ENCODE assay signal across 12 cellular contexts in the genomic region with DNA sequence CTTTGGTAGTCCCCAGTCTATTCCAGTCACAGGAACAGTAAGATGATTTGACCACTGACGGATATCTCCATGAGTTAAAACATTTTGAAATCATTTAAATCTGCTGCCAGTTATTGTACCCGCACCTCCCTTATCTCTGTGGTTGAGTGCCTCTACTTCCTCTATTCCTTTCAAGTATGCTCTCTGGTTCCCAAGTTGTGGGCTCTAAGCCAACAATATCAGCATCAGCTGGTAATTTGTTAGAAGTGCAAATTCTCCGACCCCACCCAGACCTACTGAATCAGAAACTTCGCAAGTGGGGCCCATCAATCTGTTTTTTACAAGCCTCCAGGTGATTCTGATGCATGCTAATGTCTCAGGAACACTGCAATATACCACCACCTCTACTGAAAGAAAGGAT.
DNase-seq lines count a peak whose midpoint lies in the region; ATAC-seq lines count a peak whose summit lies in the region.
"Had no signal": no experiment of that assay in that cellular context is flagged by ENCODE, and none has a peak within 500 bp of the region (broad histone marks: within the 10 kb centered on the region; RNA-seq: fewer than 3 reads in every experiment).

No MANE protein-coding gene starts in this region.

- H3K36me3 Mint-ChIP-seq in memory B cell, result no peaks in the 10 kb centered on the region
- H3K36me3 Mint-ChIP-seq in activated T-helper 1 cell treated with anti-CD3 and anti-CD28 coated beads, Interleukin-12 subunit alpha, Interleukin-12 subunit beta, Interleukin-2, Interleukin-4 antibody, amounts not matched to agents 30 ng/mL and 10 ng/mL and 1 ng/mL, durations not matched to agents 14 hours and 24 hours and 36 hours (ENCODE audit: low read depth), result no peaks in the 10 kb centered on the region

- intact Hi-C loops in activated T-helper 1 cell treated with anti-CD3 and anti-CD28 coated beads, Interleukin-12 subunit alpha, Interleukin-12 subunit beta, Interleukin-2, Interleukin-4 antibody, amounts not matched to agents 30 ng/mL and 10 ng/mL and 1 ng/mL, durations not matched to agents 14 hours and 24 hours and 36 hours (cut with micrococcal nuclease), result no loop called here

- ATAC-seq in GM19372 (IDR thresholded peaks at IDR 0.05; ENCODE audit: low read depth, unreplicated experiment) (peak; percentile 44), HG02623 (IDR thresholded peaks at IDR 0.05; ENCODE audit: unreplicated experiment) (peak; percentile 22), HG03565 (IDR thresholded peaks at IDR 0.05; ENCODE audit: unreplicated experiment) (peak; percentile 35), memory B cell (ENCODE audit: low read depth) (peak; percentile 45), GM18517 (IDR thresholded peaks at IDR 0.05; ENCODE audit: unreplicated experiment) (no peak)
- ATAC-seq: activated T-cell treated with anti-CD3 and anti-CD28 coated beads, Interleukin-2, amount 50 U/mL, for 72 hours had no signal

- H3K4me1 Mint-ChIP-seq in memory B cell, result peaks cover 2% of the 10 kb centered on the region
- no peaks in the 10 kb centered on the region for H3K4me1 Mint-ChIP-seq in activated T-helper 1 cell treated with anti-CD3 and anti-CD28 coated beads, Interleukin-12 subunit alpha, Interleukin-12 subunit beta, Interleukin-2, Interleukin-4 antibody, amounts not matched to agents 30 ng/mL and 10 ng/mL and 1 ng/mL, durations not matched to agents 14 hours and 24 hours and 36 hours (ENCODE audit: low read depth)

- peaks cover 17% of the 10 kb centered on the region for H3K27me3 Mint-ChIP-seq in memory B cell
- H3K27me3 Mint-ChIP-seq in activated T-helper 1 cell treated with anti-CD3 and anti-CD28 coated beads, Interleukin-12 subunit alpha, Interleukin-12 subunit beta, Interleukin-2, Interleukin-4 antibody, amounts not matched to agents 30 ng/mL and 10 ng/mL and 1 ng/mL, durations not matched to agents 14 hours and 24 hours and 36 hours (ENCODE audit: insufficient read depth), result peaks cover 20% of the 10 kb centered on the region

- no peak overlapping the region for H3K4me3 Mint-ChIP-seq in memory B cell
- H3K4me3 Mint-ChIP-seq in activated T-helper 1 cell treated with anti-CD3 and anti-CD28 coated beads, Interleukin-12 subunit alpha, Interleukin-12 subunit beta, Interleukin-2, Interleukin-4 antibody, amounts not matched to agents 30 ng/mL and 10 ng/mL and 1 ng/mL, durations not matched to agents 14 hours and 24 hours and 36 hours, result no peak overlapping the region
- H3K4me3 Mint-ChIP-seq: activated T-cell treated with anti-CD3 and anti-CD28 coated beads, Interleukin-2, amount 50 U/mL, for 72 hours; nephron had no signal

- no peak overlapping the region for H3K27ac Mint-ChIP-seq in memory B cell
- H3K27ac Mint-ChIP-seq in activated T-helper 1 cell treated with anti-CD3 and anti-CD28 coated beads, Interleukin-12 subunit alpha, Interleukin-12 subunit beta, Interleukin-2, Interleukin-4 antibody, amounts not matched to agents 30 ng/mL and 10 ng/mL and 1 ng/mL, durations not matched to agents 14 hours and 24 hours and 36 hours, result no peak overlapping the region
- H3K27ac Mint-ChIP-seq: activated T-cell treated with anti-CD3 and anti-CD28 coated beads, Interleukin-2, amount 50 U/mL, for 72 hours; nephron had no signal

- DNase-seq in memory B cell (ENCODE audit: low spot score in 2 of 2) (no peak), NCI-H345 (lab: John Stamatoyannopoulos, UW) (no peak)
- no peak for DNase-seq in activated T-helper 1 cell treated with anti-CD3 and anti-CD28 coated beads, Interleukin-12 subunit alpha, Interleukin-12 subunit beta, Interleukin-2, Interleukin-4 antibody, amounts not matched to agents 30 ng/mL and 10 ng/mL and 1 ng/mL, durations not matched to agents 14 hours and 24 hours and 36 hours (ENCODE audit: low spot score)
- DNase-seq: activated T-cell treated with anti-CD3 and anti-CD28 coated beads, Interleukin-2, amount 50 U/mL, for 72 hours; Calu3; NCI-H2029 treated with DMSO at 0.1 percent for 48 hours; PC-9 had no signal

- no peaks in the 10 kb centered on the region for H3K9me3 Mint-ChIP-seq in memory B cell
- H3K9me3 Mint-ChIP-seq in activated T-helper 1 cell treated with anti-CD3 and anti-CD28 coated beads, Interleukin-12 subunit alpha, Interleukin-12 subunit beta, Interleukin-2, Interleukin-4 antibody, amounts not matched to agents 30 ng/mL and 10 ng/mL and 1 ng/mL, durations not matched to agents 14 hours and 24 hours and 36 hours, result no peaks in the 10 kb centered on the region
- H3K9me3 Mint-ChIP-seq: activated T-cell treated with anti-CD3 and anti-CD28 coated beads, Interleukin-2, amount 50 U/mL, for 72 hours; nephron had no signal
